1 cellular context compared by ENCODE assay signal in genomic region chr2:43370705-43371104, GRCh38.
TF ChIP-seq lines count a peak whose summit lies in the region.

No MANE protein-coding gene starts in this region.

TF ChIP-seq in SK-N-SH treated with all-trans-retinoic acid at 6 μM for 48 hours, 23 proteins besides CTCF, POLR2A, EP300 and RAD21 (continued from another document):
- no peak for TF ChIP-seq TSHZ2 (CRISPR knock-in tag; IDR thresholded peaks at IDR 0.05)
- TF ChIP-seq ESRRG (CRISPR knock-in tag; IDR thresholded peaks at IDR 0.05) = no peak
- no peak for TF ChIP-seq GLIS3 (CRISPR knock-in tag; IDR thresholded peaks at IDR 0.05)
- no peak for TF ChIP-seq POU6F1 (CRISPR knock-in tag; IDR thresholded peaks at IDR 0.05; ENCODE audit: borderline replicate concordance, low read depth)
TF ChIP-seq in SK-N-SH treated with all-trans-retinoic acid at 6 μM for 48 hours: peak in this region for 2.
